In genomic region chr10:132434405-132435005, GRCh38 we compare ENCODE assay signal across 8 cellular contexts. TPM values are rescaled to one million over a fixed set of nuclear protein-coding genes. Genes with fewer than 3 reads are reported as not detected.
DNase-seq lines count a peak whose midpoint lies in the region; ATAC-seq and TF ChIP-seq lines count a peak whose summit lies in the region.

No MANE protein-coding gene starts in this region.

- intact Hi-C loops in testis (cut with DNase I; ENCODE audit: low total_unique reads), result no loop called here

- no peak overlapping the region for H3K27ac ChIP-seq in testis

- DNase-seq in GM20000 (ENCODE audit: low spot score), result peak; percentile 48
- DNase-seq in OCI-M1 (lab: John Stamatoyannopoulos, UW), result peak; percentile 91
- peak in 1 of 2 donors; percentile 68 for DNase-seq in activated naive CD4-positive, alpha-beta T cell treated with anti-CD3 and anti-CD28 coated beads, Interleukin-2, amount 50 U/mL, for 72 hours (ENCODE audit: low spot score in 2 of 2)
- peak; percentile 59 for DNase-seq in stimulated activated CD4-positive, alpha-beta T cell treated with anti-CD3 and anti-CD28 coated beads, Interleukin-1b, Interleukin-23, amount 100 ng/mL, for 48 hours
- DNase-seq in testis, result no peak
- no peak for DNase-seq in NCI-H2227 treated with DMSO at 0.1 percent for 48 hours (lab: John Stamatoyannopoulos, UW)
- DNase-seq in iPS-NIHi11 (ENCODE audit: low spot score), result no peak
- no peak for DNase-seq in NCI-H146 treated with DMSO at 0.1 percent for 48 hours (lab: John Stamatoyannopoulos, UW; ENCODE audit: unreplicated experiment)

- ATAC-seq in activated naive CD4-positive, alpha-beta T cell treated with anti-CD3 and anti-CD28 coated beads, Interleukin-2, amount 50 U/mL, for 72 hours, result peak; percentile 65 to 81

- no peak overlapping the region for H3K4me3 ChIP-seq in testis

- no peaks in the 10 kb centered on the region for H3K36me3 Mint-ChIP-seq in activated naive CD4-positive, alpha-beta T cell treated with anti-CD3 and anti-CD28 coated beads, Interleukin-2, amount 50 U/mL, for 72 hours

- H3K27me3 ChIP-seq in testis, result no peaks in the 10 kb centered on the region

- no peak for TF ChIP-seq POLR2A in testis (IDR thresholded peaks at IDR 0.05)

- peak overlapping the region in 1 of 2 donors; percentile 66 for H3K27ac Mint-ChIP-seq in activated naive CD4-positive, alpha-beta T cell treated with anti-CD3 and anti-CD28 coated beads, Interleukin-2, amount 50 U/mL, for 72 hours

- H3K4me1 ChIP-seq in testis, result peaks cover 3% of the 10 kb centered on the region

- no peak for TF ChIP-seq CTCF in GM20000 (IDR thresholded peaks at IDR 0.05; ENCODE audit: extremely low read depth, missing control alignments)
- TF ChIP-seq CTCF in testis (IDR thresholded peaks at IDR 0.05), result no peak

- H3K9me3 Mint-ChIP-seq in activated naive CD4-positive, alpha-beta T cell treated with anti-CD3 and anti-CD28 coated beads, Interleukin-2, amount 50 U/mL, for 72 hours, result no peaks in the 10 kb centered on the region

- H3K36me3 ChIP-seq in testis (ENCODE audit: low read depth, missing control alignments), result no peaks in the 10 kb centered on the region

- H3K9me3 ChIP-seq in testis, result no peaks in the 10 kb centered on the region

- WGBS in testis, 2 donors, result 69 to 85% methylated on average over 12 of the region's 12 CpGs

RNA-seq across cellular contexts. Expression of gene PWWP2B, which starts 37.5 kb away (rescaled TPM):
- total RNA-seq in activated naive CD4-positive, alpha-beta T cell treated with anti-CD3 and anti-CD28 coated beads, Interleukin-2, amount 50 U/mL, for 72 hours, result 1 to 10 TPM in 1 of 2 donors, under 1 TPM in 1; 0.64 to 4.3 TPM
- 10 to 100 TPM; 32.6 to 45.1 TPM for total RNA-seq in testis
- polyA plus RNA-seq in testis (ENCODE audit: insufficient read depth, low read depth, low replicate concordance), result 16.0 TPM

Comparison
In these comparisons a context has a peak if more than half of its experiments do, and no peak if none do; other contexts are left out.
1. DNase-seq: peak in GM20000 (single experiment), OCI-M1 (single experiment) and stimulated activated CD4-positive, alpha-beta T cell treated with anti-CD3 and anti-CD28 coated beads, Interleukin-1b, Interleukin-23, amount 100 ng/mL, for 48 hours (single experiment); none in testis (single experiment), NCI-H2227 treated with DMSO at 0.1 percent for 48 hours (single experiment), iPS-NIHi11 (single experiment) and NCI-H146 treated with DMSO at 0.1 percent for 48 hours (single experiment).
2. RNA of gene PWWP2B, which starts 37.5 kb away (total RNA-seq): 32.6 to 45.1 TPM in testis; 0.64 to 4.3 TPM in activated naive CD4-positive, alpha-beta T cell treated with anti-CD3 and anti-CD28 coated beads, Interleukin-2, amount 50 U/mL, for 72 hours; every median in the first group is over 4 times any median in the second.